In genomic region chr5:41835625-41836024, GRCh38 we compare ENCODE assay signal across 8 cellular contexts. TPM values are rescaled to one million over a fixed set of nuclear protein-coding genes. Genes with fewer than 3 reads are reported as not detected.
DNase-seq lines count a peak whose midpoint lies in the region; ATAC-seq and TF ChIP-seq lines count a peak whose summit lies in the region.

No MANE protein-coding gene starts in this region.

- H3K9me2 ChIP-seq in Karpas-422 (replicated peaks; ENCODE audit: insufficient read depth, low read length): no peaks in the 10 kb centered on the region

- TF ChIP-seq CTCF in WERI-Rb-1 (IDR thresholded peaks at IDR 0.05; ENCODE audit: low read depth, low read length) (no peak), colonic mucosa (IDR thresholded peaks at IDR 0.05) (no peak)

- H2AFZ ChIP-seq in Karpas-422 (ENCODE audit: low read length): no peak overlapping the region

- H3K4me1 ChIP-seq in colonic mucosa: no peaks in the 10 kb centered on the region
- peaks cover 5% of the 10 kb centered on the region; the same call in 1 of the 2 replicates for H3K4me1 ChIP-seq in Karpas-422 (ENCODE audit: low read length)

- intact Hi-C loops in left cardiac atrium (cut with DNase I) (no loop called here), colonic mucosa (cut with DNase I) (loop anchor here (10.0 kb wide), 1 partner anchor 111 kb away; no protein-coding TSS in a partner anchor)

- H3K4me3 ChIP-seq in WERI-Rb-1 (ENCODE audit: low read depth, low read length) (no peak overlapping the region), colonic mucosa (no peak overlapping the region), Karpas-422 (ENCODE audit: low read length) (no peak overlapping the region)

- H3K27me3 ChIP-seq in WERI-Rb-1 (ENCODE audit: insufficient read depth, low read depth, severe bottlenecking) (no peaks in the 10 kb centered on the region), colonic mucosa (no peaks in the 10 kb centered on the region), Karpas-422 (ENCODE audit: low read length) (no peaks in the 10 kb centered on the region)

- H3K9me3 ChIP-seq in WERI-Rb-1 (ENCODE audit: severe bottlenecking) (no peaks in the 10 kb centered on the region), colonic mucosa (no peaks in the 10 kb centered on the region), Karpas-422 (ENCODE audit: low read length) (no peaks in the 10 kb centered on the region)

- H3K36me3 ChIP-seq in WERI-Rb-1: peaks cover 6% of the 10 kb centered on the region
- H3K36me3 ChIP-seq in colonic mucosa: no peaks in the 10 kb centered on the region
- peaks cover 61% of the 10 kb centered on the region for H3K36me3 ChIP-seq in Karpas-422 (ENCODE audit: insufficient read depth, low read length)

- H3K4me2 ChIP-seq in Karpas-422 (ENCODE audit: low read depth, low read length, poor library complexity, severe bottlenecking): no peak overlapping the region

- peaks cover 92% of the 10 kb centered on the region for H3K79me2 ChIP-seq in Karpas-422 (ENCODE audit: low read length)

- H3K9ac ChIP-seq in colonic mucosa (ENCODE audit: low read depth in 2 of 2, low read length in 2 of 2) (no peak overlapping the region), Karpas-422 (ENCODE audit: low read length) (no peak overlapping the region)

- H4K20me1 ChIP-seq in Karpas-422 (ENCODE audit: insufficient read depth, low read depth, low read length): no peaks in the 10 kb centered on the region

- H3K27ac ChIP-seq in WERI-Rb-1 (no peak overlapping the region), colonic mucosa (no peak overlapping the region), Karpas-422 (ENCODE audit: low read length) (no peak overlapping the region)

- ATAC-seq in left cardiac atrium: peak; percentile 91 to 96

- DNase-seq in activated CD4-positive, alpha-beta T cell treated with anti-CD3 and anti-CD28 coated beads for 48 hours: peak; percentile 56
- DNase-seq in activated CD4-positive, alpha-beta T cell treated with anti-CD3 and anti-CD28 coated beads, Interleukin-2, amount 50 U/mL, for 48 hours: no peak
- peak; percentile 12 for DNase-seq in WERI-Rb-1
- DNase-seq in left cardiac atrium: peak; percentile 62
- DNase-seq in smooth muscle cell of the brain vasculature (ENCODE audit: low read depth, low spot score): peak; percentile 74
- no peak for DNase-seq in NOMO-1 treated with DMSO at 0.1 percent for 48 hours (lab: John Stamatoyannopoulos, UW; ENCODE audit: unreplicated experiment)
- DNase-seq in colonic mucosa: no peak
- no peak for DNase-seq in Karpas-422

RNA-seq across cellular contexts. Expression of gene OXCT1, which starts 34.6 kb away (rescaled TPM):
- total RNA-seq in left cardiac atrium: 100 to 1,000 TPM in 1 of 2 donors, 10 to 100 TPM in 1; 80.2 to 116 TPM
- total RNA-seq in colonic mucosa: 10 to 100 TPM; 23.8 to 31.3 TPM
- 62.8 and 81.3 TPM in 2 replicates for total RNA-seq in Karpas-422 (2014; rRNA removed; shearing (Covaris generic); ENCODE audit: low replicate concordance)

Comparison
In these comparisons a context has a peak if more than half of its experiments do, and no peak if none do; other contexts are left out.
1. DNase-seq: peak in activated CD4-positive, alpha-beta T cell treated with anti-CD3 and anti-CD28 coated beads for 48 hours (single experiment), WERI-Rb-1 (single experiment), left cardiac atrium (single experiment) and smooth muscle cell of the brain vasculature (single experiment); none in activated CD4-positive, alpha-beta T cell treated with anti-CD3 and anti-CD28 coated beads, Interleukin-2, amount 50 U/mL, for 48 hours (0 of 2), NOMO-1 treated with DMSO at 0.1 percent for 48 hours (single experiment), colonic mucosa (single experiment) and Karpas-422 (single experiment).